22 cellular contexts compared by ENCODE assay signal in genomic region chr4:176439611-176440010, GRCh38.
"Had no signal": no experiment of that assay in that cellular context is flagged by ENCODE, and none has a peak within 500 bp of the region (broad histone marks: within the 10 kb centered on the region; RNA-seq: fewer than 3 reads in every experiment).

No MANE protein-coding gene starts in this region.

- DNase-seq: activated CD4-positive, alpha-beta T cell treated with anti-CD3 and anti-CD28 coated beads, Interleukin-2, amount 10 ng/mL, durations not matched to agents 7 days and 5 days; activated CD4-positive, CD25-positive, alpha-beta regulatory T cell treated with anti-CD3 and anti-CD28 coated beads, Interleukin-2, amount 50 U/mL, for 72 hours; activated CD8-positive, alpha-beta T cell treated with anti-CD3 and anti-CD28 coated beads, Interleukin-2, amount 10 ng/mL, durations not matched to agents 7 days and 5 days; activated naive CD4-positive, alpha-beta T cell; activated naive CD8-positive, alpha-beta T cell treated with anti-CD3 and anti-CD28 coated beads for 36 hours; cerebellar nuclear complex; kidney; lower lobe of right lung; naive thymus-derived CD4-positive, alpha-beta T cell; retina; sigmoid colon; stimulated activated CD4-positive, alpha-beta T cell treated with anti-CD3 and anti-CD28 coated beads, Interleukin-15, amount 100 ng/mL, for 24 hours; stomach; T-helper 2 cell had no signal

- H3K27me3 ChIP-seq: sigmoid colon, stomach, suprapubic skin, tibial nerve had no signal

- ATAC-seq: activated CD8-positive, alpha-beta T cell treated with anti-CD3 and anti-CD28 coated beads, Interleukin-2, amount 10 ng/mL, durations not matched to agents 7 days and 5 days; activated T-helper 17 cell treated with anti-CD3 and anti-CD28 coated beads, Interleukin-2, amount 50 U/mL, for 72 hours; lower lobe of right lung; naive thymus-derived CD4-positive, alpha-beta T cell; stimulated activated memory B cell treated with anti-CD40 and anti-IgM and Interleukin-4, amounts not matched to agents 10 μg/mL and 1 μg/mL and 100 μg/mL, for 72 hours had no signal

- H3K4me1 ChIP-seq: lower lobe of right lung, sigmoid colon, stomach, suprapubic skin, tibial nerve had no signal

- H3K36me3 ChIP-seq: lower lobe of right lung, sigmoid colon, stomach, suprapubic skin, tibial nerve had no signal

- H3K9me3 ChIP-seq: lower lobe of right lung, sigmoid colon, stomach, suprapubic skin, tibial nerve had no signal

- H3K4me1 Mint-ChIP-seq: activated T-helper 17 cell treated with anti-CD3 and anti-CD28 coated beads, Interleukin-2, amount 50 U/mL, for 72 hours had no signal

- H3K4me3 ChIP-seq: coronary artery, lower lobe of right lung, sigmoid colon, smooth muscle cell, stomach, suprapubic skin, tibial nerve had no signal

- H3K27ac ChIP-seq: coronary artery, lower lobe of right lung, sigmoid colon, stomach, suprapubic skin, tibial nerve, VCaP had no signal

- H3K4me3 Mint-ChIP-seq: activated CD4-positive, alpha-beta T cell treated with anti-CD3 and anti-CD28 coated beads, Interleukin-2, amount 10 ng/mL, durations not matched to agents 7 days and 5 days; activated CD8-positive, alpha-beta T cell treated with anti-CD3 and anti-CD28 coated beads, Interleukin-2, amount 10 ng/mL, durations not matched to agents 7 days and 5 days; activated naive CD8-positive, alpha-beta T cell treated with anti-CD3 and anti-CD28 coated beads for 36 hours; activated T-helper 17 cell treated with anti-CD3 and anti-CD28 coated beads, Interleukin-2, amount 50 U/mL, for 72 hours; naive thymus-derived CD4-positive, alpha-beta T cell; stimulated activated memory B cell treated with anti-CD40 and anti-IgM and Interleukin-4, amounts not matched to agents 10 μg/mL and 1 μg/mL and 100 μg/mL, for 72 hours had no signal

- H3K27me3 Mint-ChIP-seq: activated CD4-positive, alpha-beta T cell treated with anti-CD3 and anti-CD28 coated beads, Interleukin-2, amount 10 ng/mL, durations not matched to agents 7 days and 5 days; activated T-helper 17 cell treated with anti-CD3 and anti-CD28 coated beads, Interleukin-2, amount 50 U/mL, for 72 hours; progenitor cell of endocrine pancreas; stimulated activated memory B cell treated with anti-CD40 and anti-IgM and Interleukin-4, amounts not matched to agents 10 μg/mL and 1 μg/mL and 100 μg/mL, for 72 hours had no signal

- H3K4me2 ChIP-seq: smooth muscle cell had no signal

- H3K27ac Mint-ChIP-seq: activated CD4-positive, alpha-beta T cell treated with anti-CD3 and anti-CD28 coated beads, Interleukin-2, amount 10 ng/mL, durations not matched to agents 7 days and 5 days; activated CD8-positive, alpha-beta T cell treated with anti-CD3 and anti-CD28 coated beads, Interleukin-2, amount 10 ng/mL, durations not matched to agents 7 days and 5 days; activated naive CD8-positive, alpha-beta T cell treated with anti-CD3 and anti-CD28 coated beads for 36 hours; activated T-helper 17 cell treated with anti-CD3 and anti-CD28 coated beads, Interleukin-2, amount 50 U/mL, for 72 hours; naive thymus-derived CD4-positive, alpha-beta T cell; progenitor cell of endocrine pancreas; stimulated activated memory B cell treated with anti-CD40 and anti-IgM and Interleukin-4, amounts not matched to agents 10 μg/mL and 1 μg/mL and 100 μg/mL, for 72 hours had no signal

- H3K36me3 Mint-ChIP-seq: activated naive CD8-positive, alpha-beta T cell treated with anti-CD3 and anti-CD28 coated beads for 36 hours; naive thymus-derived CD4-positive, alpha-beta T cell; stimulated activated memory B cell treated with anti-CD40 and anti-IgM and Interleukin-4, amounts not matched to agents 10 μg/mL and 1 μg/mL and 100 μg/mL, for 72 hours had no signal

- H3K9me3 Mint-ChIP-seq: activated CD4-positive, alpha-beta T cell treated with anti-CD3 and anti-CD28 coated beads, Interleukin-2, amount 10 ng/mL, durations not matched to agents 7 days and 5 days; activated naive CD8-positive, alpha-beta T cell treated with anti-CD3 and anti-CD28 coated beads for 36 hours had no signal
